In the genomic region with DNA sequence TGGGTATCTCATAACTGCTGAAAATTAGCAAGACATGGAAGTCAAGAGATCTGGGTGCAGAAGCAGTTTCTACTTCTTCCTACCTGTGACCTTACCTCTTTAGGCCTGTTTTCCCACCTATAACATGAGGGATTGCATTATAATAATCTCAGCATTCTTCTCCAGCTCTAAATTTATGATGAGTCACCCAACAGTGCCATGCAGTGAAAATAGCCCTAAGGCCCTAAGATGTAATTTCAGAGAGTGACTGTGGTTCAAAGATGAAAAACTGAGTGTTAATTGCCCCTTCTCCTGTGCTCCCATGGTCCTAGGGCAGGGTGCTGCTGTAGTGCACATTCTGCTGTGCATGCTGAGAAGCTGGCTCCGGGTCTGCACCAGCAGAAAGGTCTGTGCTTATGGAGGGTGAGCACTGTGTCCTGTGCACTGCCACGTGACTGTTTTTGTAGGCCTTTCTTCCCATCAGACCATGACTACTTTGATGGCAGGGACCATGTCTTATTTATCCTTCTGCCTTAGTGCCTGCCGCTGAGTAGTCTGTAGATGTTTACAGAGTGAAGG, we compare ENCODE assay signal across 1 cellular context.
TF ChIP-seq lines count a peak whose summit lies in the region.

No MANE protein-coding gene starts in this region.

TF ChIP-seq in K562, 482 proteins besides CTCF, POLR2A, EP300 and RAD21 (continues in another document):
- TF ChIP-seq ZNF518B (CRISPR knock-in tag; IDR thresholded peaks at IDR 0.05) (no peak), MAFG (tag; conservative IDR thresholded peaks at IDR 0.05) (peak; percentile 92), ZNF699 (CRISPR knock-in tag; IDR thresholded peaks at IDR 0.05; ENCODE audit: insufficient replicate concordance) (no peak), C11orf30 (IDR thresholded peaks at IDR 0.05; ENCODE audit: low read depth) (peak; percentile 68; the same call in 1 of the 2 replicates), NFE2L1 (tag; IDR thresholded peaks at IDR 0.05; ENCODE audit: borderline replicate concordance, low read depth) (peak; percentile 66; the same call in 1 of the 2 replicates), GATAD2B (IDR thresholded peaks at IDR 0.05; ENCODE audit: borderline replicate concordance) (no peak), GTF2F1 (IDR thresholded peaks at IDR 0.05; ENCODE audit: low read depth, low read length) (no peak), ZNF444 (CRISPR knock-in tag; IDR thresholded peaks at IDR 0.05) (no peak), PHTF2 (CRISPR knock-in tag; IDR thresholded peaks at IDR 0.05) (no peak), SETDB1 (IDR thresholded peaks at IDR 0.05; ENCODE audit: low read length) (no peak), HDAC2 (IDR thresholded peaks at IDR 0.05) (no peak), ZNF311 (CRISPR knock-in tag; IDR thresholded peaks at IDR 0.05) (no peak), BACH1 (tag; IDR thresholded peaks at IDR 0.05) (peak; percentile 16; the same call in 1 of the 2 replicates), BDP1 (IDR thresholded peaks at IDR 0.05; ENCODE audit: insufficient read depth, insufficient read length) (no peak), USF2 (CRISPR knock-in tag; IDR thresholded peaks at IDR 0.05) (peak; percentile 51), NFE2 (IDR thresholded peaks at IDR 0.05; ENCODE audit: low read depth) (peak; percentile 79), PTRF (tag; IDR thresholded peaks at IDR 0.05) (no peak), RAD51 (IDR thresholded peaks at IDR 0.05; ENCODE audit: borderline replicate concordance, low read depth) (0 out of 2 replicates have a peak, but pooled peaks have one; percentile 34), ZNF780A (CRISPR knock-in tag; IDR thresholded peaks at IDR 0.05) (no peak), SMAD3 (CRISPR knock-in tag; conservative IDR thresholded peaks at IDR 0.05) (no peak), ZNF740 (CRISPR knock-in tag; IDR thresholded peaks at IDR 0.05) (no peak), ZNF740 (tag; IDR thresholded peaks at IDR 0.05) (no peak), HMGXB4 (CRISPR knock-in tag; IDR thresholded peaks at IDR 0.05) (no peak), ZNF507 (tag; conservative IDR thresholded peaks at IDR 0.05) (no peak), ZNF316 (IDR thresholded peaks at IDR 0.05) (peak; percentile 78), MEF2A (IDR thresholded peaks at IDR 0.05; ENCODE audit: control insufficient read depth, low read depth, low read length) (no peak), GMEB1 (CRISPR knock-in tag; IDR thresholded peaks at IDR 0.05) (no peak), MAFF (IDR thresholded peaks at IDR 0.05; ENCODE audit: low read length) (0 out of 2 replicates have a peak, but pooled peaks have one; percentile 47)
- TF ChIP-seq, protein P1, sequence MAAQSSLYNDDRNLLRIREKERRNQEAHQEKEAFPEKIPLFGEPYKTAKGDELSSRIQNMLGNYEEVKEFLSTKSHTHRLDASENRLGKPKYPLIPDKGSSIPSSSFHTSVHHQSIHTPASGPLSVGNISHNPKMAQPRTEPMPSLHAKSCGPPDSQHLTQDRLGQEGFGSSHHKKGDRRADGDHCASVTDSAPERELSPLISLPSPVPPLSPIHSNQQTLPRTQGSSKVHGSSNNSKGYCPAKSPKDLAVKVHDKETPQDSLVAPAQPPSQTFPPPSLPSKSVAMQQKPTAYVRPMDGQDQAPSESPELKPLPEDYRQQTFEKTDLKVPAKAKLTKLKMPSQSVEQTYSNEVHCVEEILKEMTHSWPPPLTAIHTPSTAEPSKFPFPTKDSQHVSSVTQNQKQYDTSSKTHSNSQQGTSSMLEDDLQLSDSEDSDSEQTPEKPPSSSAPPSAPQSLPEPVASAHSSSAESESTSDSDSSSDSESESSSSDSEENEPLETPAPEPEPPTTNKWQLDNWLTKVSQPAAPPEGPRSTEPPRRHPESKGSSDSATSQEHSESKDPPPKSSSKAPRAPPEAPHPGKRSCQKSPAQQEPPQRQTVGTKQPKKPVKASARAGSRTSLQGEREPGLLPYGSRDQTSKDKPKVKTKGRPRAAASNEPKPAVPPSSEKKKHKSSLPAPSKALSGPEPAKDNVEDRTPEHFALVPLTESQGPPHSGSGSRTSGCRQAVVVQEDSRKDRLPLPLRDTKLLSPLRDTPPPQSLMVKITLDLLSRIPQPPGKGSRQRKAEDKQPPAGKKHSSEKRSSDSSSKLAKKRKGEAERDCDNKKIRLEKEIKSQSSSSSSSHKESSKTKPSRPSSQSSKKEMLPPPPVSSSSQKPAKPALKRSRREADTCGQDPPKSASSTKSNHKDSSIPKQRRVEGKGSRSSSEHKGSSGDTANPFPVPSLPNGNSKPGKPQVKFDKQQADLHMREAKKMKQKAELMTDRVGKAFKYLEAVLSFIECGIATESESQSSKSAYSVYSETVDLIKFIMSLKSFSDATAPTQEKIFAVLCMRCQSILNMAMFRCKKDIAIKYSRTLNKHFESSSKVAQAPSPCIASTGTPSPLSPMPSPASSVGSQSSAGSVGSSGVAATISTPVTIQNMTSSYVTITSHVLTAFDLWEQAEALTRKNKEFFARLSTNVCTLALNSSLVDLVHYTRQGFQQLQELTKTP (IDR thresholded peaks at IDR 0.05; ENCODE audit: low read depth in 1 of 2, partially characterized antibody in 2 of 2) = no peak
- TF ChIP-seq, protein P2, sequence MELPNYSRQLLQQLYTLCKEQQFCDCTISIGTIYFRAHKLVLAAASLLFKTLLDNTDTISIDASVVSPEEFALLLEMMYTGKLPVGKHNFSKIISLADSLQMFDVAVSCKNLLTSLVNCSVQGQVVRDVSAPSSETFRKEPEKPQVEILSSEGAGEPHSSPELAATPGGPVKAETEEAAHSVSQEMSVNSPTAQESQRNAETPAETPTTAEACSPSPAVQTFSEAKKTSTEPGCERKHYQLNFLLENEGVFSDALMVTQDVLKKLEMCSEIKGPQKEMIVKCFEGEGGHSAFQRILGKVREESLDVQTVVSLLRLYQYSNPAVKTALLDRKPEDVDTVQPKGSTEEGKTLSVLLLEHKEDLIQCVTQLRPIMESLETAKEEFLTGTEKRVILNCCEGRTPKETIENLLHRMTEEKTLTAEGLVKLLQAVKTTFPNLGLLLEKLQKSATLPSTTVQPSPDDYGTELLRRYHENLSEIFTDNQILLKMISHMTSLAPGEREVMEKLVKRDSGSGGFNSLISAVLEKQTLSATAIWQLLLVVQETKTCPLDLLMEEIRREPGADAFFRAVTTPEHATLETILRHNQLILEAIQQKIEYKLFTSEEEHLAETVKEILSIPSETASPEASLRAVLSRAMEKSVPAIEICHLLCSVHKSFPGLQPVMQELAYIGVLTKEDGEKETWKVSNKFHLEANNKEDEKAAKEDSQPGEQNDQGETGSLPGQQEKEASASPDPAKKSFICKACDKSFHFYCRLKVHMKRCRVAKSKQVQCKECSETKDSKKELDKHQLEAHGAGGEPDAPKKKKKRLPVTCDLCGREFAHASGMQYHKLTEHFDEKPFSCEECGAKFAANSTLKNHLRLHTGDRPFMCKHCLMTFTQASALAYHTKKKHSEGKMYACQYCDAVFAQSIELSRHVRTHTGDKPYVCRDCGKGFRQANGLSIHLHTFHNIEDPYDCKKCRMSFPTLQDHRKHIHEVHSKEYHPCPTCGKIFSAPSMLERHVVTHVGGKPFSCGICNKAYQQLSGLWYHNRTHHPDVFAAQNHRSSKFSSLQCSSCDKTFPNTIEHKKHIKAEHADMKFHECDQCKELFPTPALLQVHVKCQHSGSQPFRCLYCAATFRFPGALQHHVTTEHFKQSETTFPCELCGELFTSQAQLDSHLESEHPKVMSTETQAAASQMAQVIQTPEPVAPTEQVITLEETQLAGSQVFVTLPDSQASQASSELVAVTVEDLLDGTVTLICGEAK (IDR thresholded peaks at IDR 0.05) = no peak
- TF ChIP-seq, protein P2 (CRISPR knock-in tag; IDR thresholded peaks at IDR 0.05) = no peak
- TF ChIP-seq, protein P3, sequence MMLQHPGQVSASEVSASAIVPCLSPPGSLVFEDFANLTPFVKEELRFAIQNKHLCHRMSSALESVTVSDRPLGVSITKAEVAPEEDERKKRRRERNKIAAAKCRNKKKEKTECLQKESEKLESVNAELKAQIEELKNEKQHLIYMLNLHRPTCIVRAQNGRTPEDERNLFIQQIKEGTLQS (IDR thresholded peaks at IDR 0.05) = peak; percentile 51
- TF ChIP-seq, protein P3 (CRISPR knock-in tag; conservative IDR thresholded peaks at IDR 0.05) = no peak
